ENCODE assay signal across 27 cellular contexts in the genomic region with DNA sequence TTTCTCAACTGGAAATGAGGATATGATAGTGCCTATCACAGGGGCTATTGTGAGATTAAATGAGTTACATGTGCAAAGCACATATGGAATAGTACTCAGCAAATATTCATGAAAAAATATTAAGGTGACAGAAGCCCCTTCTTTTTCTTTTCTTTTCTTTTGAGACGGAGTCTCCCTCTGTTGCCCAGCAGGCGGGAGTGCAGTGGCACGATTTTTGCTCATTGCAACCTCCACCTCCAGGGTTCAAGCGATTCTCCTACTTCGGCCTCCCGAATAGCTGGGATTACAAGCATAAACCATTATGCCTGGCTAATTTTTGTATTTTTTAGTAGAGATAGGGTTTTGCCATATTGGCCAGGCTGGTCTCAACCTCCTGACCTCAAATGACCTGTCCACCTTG.
DNase-seq lines count a peak whose midpoint lies in the region; ATAC-seq, FAIRE-seq and TF ChIP-seq lines count a peak whose summit lies in the region.
"Had no signal": no experiment of that assay in that cellular context is flagged by ENCODE, and none has a peak within 500 bp of the region (broad histone marks: within the 10 kb centered on the region; RNA-seq: fewer than 3 reads in every experiment).

No MANE protein-coding gene starts in this region.

- H3K23ac ChIP-seq in H1 (ENCODE audit: insufficient read length) = no peak overlapping the region

- TF ChIP-seq CTCF in cardiac muscle cell (IDR thresholded peaks at IDR 0.05; ENCODE audit: low read depth, low read length) (peak; percentile 21), right atrium auricular region (IDR thresholded peaks at IDR 0.05) (no peak), NB4 (IDR thresholded peaks at IDR 0.05; ENCODE audit: low read depth, low read length) (peak; percentile 40), H1 (IDR thresholded peaks at IDR 0.05; ENCODE audit: control extremely low read depth in 1 of 3, insufficient read depth in 1 of 3, low read depth in 1 of 3, low read length in 3 of 3) (peak in 1 of 3 experiments; percentile 15; a peak in 1 of 4 replicates), smooth muscle cell (IDR thresholded peaks at IDR 0.05; ENCODE audit: borderline replicate concordance, insufficient read depth, poor library complexity, severe bottlenecking) (peak; percentile 14)

- H4K91ac ChIP-seq in H1 (replicated peaks; ENCODE audit: insufficient read length, low read length) = no peak overlapping the region

- H3K18ac ChIP-seq in H1 (ENCODE audit: extremely low read depth, low read length) = no peak overlapping the region

- H2BK15ac ChIP-seq in H1 (ENCODE audit: low read length) = no peak overlapping the region

- H3K23me2 ChIP-seq in H1 (ENCODE audit: low read depth, low read length) = no peaks in the 10 kb centered on the region

- TF ChIP-seq EP300 in H1 (IDR thresholded peaks at IDR 0.05; ENCODE audit: borderline replicate concordance in 1 of 2, low read depth in 2 of 2, low read length in 2 of 2) = no peak

- peak; percentile 12 to 44; a peak in 2 of 4 replicates for TF ChIP-seq RAD21 in H1 (IDR thresholded peaks at IDR 0.05 in 1 of 2, conservative IDR thresholded peaks at IDR 0.05 in 1 of 2; ENCODE audit: low read depth in 2 of 2, low read length in 2 of 2)

- no peak for FAIRE-seq in H1 (lab: Jason Lieb, UNC)
- FAIRE-seq: astrocyte, HepG2 had no signal

- H2BK20ac ChIP-seq in H1 (ENCODE audit: low read length) = no peak overlapping the region

- H3K9me3 ChIP-seq in cardiac muscle cell (ENCODE audit: low read depth) = no peaks in the 10 kb centered on the region
- H3K9me3 ChIP-seq in right atrium auricular region = no peaks in the 10 kb centered on the region
- H3K9me3 ChIP-seq in H1 (ENCODE audit: insufficient read depth in 2 of 2, low read depth in 1 of 2, low read length in 1 of 2) = no peaks in the 10 kb centered on the region
- H3K9me3 ChIP-seq in smooth muscle cell (replicated peaks; ENCODE audit: low read depth) = no peaks in the 10 kb centered on the region
- H3K9me3 ChIP-seq: BLaER1, Caco-2, esophagus squamous epithelium, upper lobe of right lung had no signal

- CTCF ChIA-PET in H1 (lab: Charles Lee; ENCODE audit: partially characterized antibody) = interaction anchor here (0.7 to 2.1 kb wide), 8 partner anchors 10 to 951 kb away, joined by 3 to 6 read pairs (median 3); no protein-coding TSS in a partner anchor

- no peak overlapping the region for H2BK120ac ChIP-seq in H1 (replicated peaks; ENCODE audit: low read depth, low read length)

- no peaks in the 10 kb centered on the region for H3K27me3 ChIP-seq in cardiac muscle cell
- no peaks in the 10 kb centered on the region for H3K27me3 ChIP-seq in right atrium auricular region
- H3K27me3 ChIP-seq in H1 (replicated peaks in 1 of 4; ENCODE audit: control insufficient read depth in 3 of 4, extremely low read depth in 1 of 4, insufficient read depth in 3 of 4, low read length in 3 of 4) = no peaks in the 10 kb centered on the region
- H3K27me3 ChIP-seq in smooth muscle cell (ENCODE audit: low read depth) = no peaks in the 10 kb centered on the region
- H3K27me3 ChIP-seq: BLaER1, esophagus squamous epithelium, upper lobe of right lung had no signal

- H3K56ac ChIP-seq in H1 (replicated peaks; ENCODE audit: insufficient read length, low read depth, low read length) = no peak overlapping the region

- no peak overlapping the region for H3K14ac ChIP-seq in H1 (ENCODE audit: insufficient read length)

- POLR2A ChIA-PET in H1 (lab: Charles Lee; ENCODE audit: partially characterized antibody) = no interaction called here

- H3K4me1 ChIP-seq in cardiac muscle cell (ENCODE audit: low read depth) (no peaks in the 10 kb centered on the region), right atrium auricular region (peaks cover 0 to 6% of the 10 kb centered on the region in 2 donors), H1 (replicated peaks in 1 of 4; ENCODE audit: control insufficient read depth in 3 of 4, insufficient read depth in 4 of 4, low read length in 3 of 4) (peaks cover 0 to 7% (median 0%) of the 10 kb centered on the region in 4 experiments; a peak in 6 of 7 replicates), smooth muscle cell (ENCODE audit: low read depth) (peaks cover 7% of the 10 kb centered on the region)
- H3K4me1 ChIP-seq: Caco-2, parathyroid adenoma had no signal

- H3K79me1 ChIP-seq in H1 (ENCODE audit: low read depth, low read length) = no peaks in the 10 kb centered on the region

- WGBS in H1 (ENCODE audit: extremely low coverage in 1 of 2, insufficient coverage in 1 of 2, insufficient read length in 1 of 2, insufficient replicate concordance in 2 of 2, low coverage in 1 of 2, low lambda C conversion rate in 2 of 2, missing lambda C conversion rate in 1 of 2), 2 experiments = 84% methylated on average over 6 of the region's 6 CpGs; no CpG with 5 or more reads in 1 of the 2 experiments
- WGBS in smooth muscle cell (ENCODE audit: low lambda C conversion rate) = 95% methylated on average over 6 of the region's 6 CpGs

- no peak overlapping the region for H3K4ac ChIP-seq in H1 (replicated peaks; ENCODE audit: insufficient read length, low read depth, low read length)

- no peak overlapping the region for H3K9ac ChIP-seq in H1 (replicated peaks in 1 of 4; ENCODE audit: extremely low read depth in 1 of 4, low read depth in 3 of 4, low read length in 3 of 4)
- H3K9ac ChIP-seq in smooth muscle cell (ENCODE audit: low read depth) = no peak overlapping the region
- H3K9ac ChIP-seq: BLaER1, parathyroid adenoma had no signal

- no peak overlapping the region for H4K5ac ChIP-seq in H1 (ENCODE audit: insufficient read length, low read depth, low read length)

- ATAC-seq in HG03432 (IDR thresholded peaks at IDR 0.05; ENCODE audit: unreplicated experiment) = no peak
- ATAC-seq in GM19455 (IDR thresholded peaks at IDR 0.05; ENCODE audit: unreplicated experiment) = no peak
- ATAC-seq: activated CD8-positive, alpha-beta memory T cell treated with anti-CD3 and anti-CD28 coated beads, Interleukin-2, amount 10 ng/mL, durations not matched to agents 7 days and 5 days; effector memory CD8-positive, alpha-beta T cell; HepG2; sciatic nerve; T-helper 17 cell; upper lobe of right lung had no signal

- no peak overlapping the region for H2BK12ac ChIP-seq in H1 (ENCODE audit: low read depth, low read length)

- no peak overlapping the region for H4K8ac ChIP-seq in H1 (ENCODE audit: extremely low read depth, insufficient read depth, low read length)

- no peak overlapping the region for H2BK5ac ChIP-seq in H1 (ENCODE audit: low read depth, low read length)

- H4K20me1 ChIP-seq in H1 (replicated peaks in 1 of 2; ENCODE audit: control insufficient read depth in 1 of 2, insufficient read depth in 2 of 2, low read length in 2 of 2) (no peaks in the 10 kb centered on the region), smooth muscle cell (ENCODE audit: low read depth) (no peaks in the 10 kb centered on the region)
- H4K20me1 ChIP-seq: BLaER1 had no signal

- H3K27ac ChIP-seq in cardiac muscle cell (no peak overlapping the region), right atrium auricular region (no peak overlapping the region), H1 (ENCODE audit: low read depth, low read length) (no peak overlapping the region), smooth muscle cell (ENCODE audit: low read depth) (no peak overlapping the region)
- H3K27ac ChIP-seq: BLaER1, esophagus squamous epithelium, HL-60, parathyroid adenoma, upper lobe of right lung had no signal

- no peak overlapping the region for H2AFZ ChIP-seq in H1 (ENCODE audit: low read length)
- no peak overlapping the region for H2AFZ ChIP-seq in smooth muscle cell (ENCODE audit: low read depth)
- H2AFZ ChIP-seq: parathyroid adenoma had no signal

- DNase-seq in cardiac muscle cell (ENCODE audit: low read depth in 1 of 2, low spot score in 1 of 2) = no peak
- DNase-seq in right atrium auricular region (ENCODE audit: low spot score) = no peak
- DNase-seq in NB4 (ENCODE audit: low read depth) = peak; percentile 36
- DNase-seq in H1 (ENCODE audit: low read depth in 1 of 2, low spot score in 2 of 2) = no peak
- no peak for DNase-seq in smooth muscle cell (lab: John Stamatoyannopoulos, UW; ENCODE audit: unreplicated experiment)
- no peak for DNase-seq in NCI-H524 treated with DMSO at 0.1 percent for 48 hours (lab: John Stamatoyannopoulos, UW)
- DNase-seq: 8988T; activated CD4-positive, alpha-beta T cell treated with anti-CD3 and anti-CD28 coated beads, Interleukin-2, amount 10 ng/mL, durations not matched to agents 7 days and 5 days; activated CD8-positive, alpha-beta memory T cell treated with anti-CD3 and anti-CD28 coated beads, Interleukin-2, amount 10 ng/mL, durations not matched to agents 7 days and 5 days; activated naive CD8-positive, alpha-beta T cell treated with anti-CD3 and anti-CD28 coated beads for 36 hours; Caco-2; effector memory CD8-positive, alpha-beta T cell; EL; esophagus squamous epithelium; NCI-H1417 treated with DMSO at 0.1 percent for 48 hours; NCI-H510A; stimulated activated CD8-positive, alpha-beta memory T cell treated with anti-CD3 and anti-CD28 coated beads, Interleukin-4, amount 100 ng/mL, for 48 hours; T-helper 17 cell; upper lobe of right lung had no signal

- H3K4me3 ChIP-seq in cardiac muscle cell = no peak overlapping the region
- no peak overlapping the region for H3K4me3 ChIP-seq in right atrium auricular region
- H3K4me3 ChIP-seq in NB4 (ENCODE audit: low read depth, low read length) = no peak overlapping the region
- no peak overlapping the region for H3K4me3 ChIP-seq in H1 (ENCODE audit: extremely low read depth in 1 of 4, insufficient read depth in 2 of 4, low read depth in 3 of 4, low read length in 4 of 4)
- H3K4me3 ChIP-seq in smooth muscle cell = no peak overlapping the region
- H3K4me3 ChIP-seq: BLaER1, esophagus squamous epithelium, upper lobe of right lung had no signal

- no peaks in the 10 kb centered on the region for H3F3A ChIP-seq in smooth muscle cell (ENCODE audit: low read depth)

- H3K79me2 ChIP-seq in H1 (ENCODE audit: control insufficient read depth in 1 of 2, insufficient read depth in 2 of 2, low read length in 2 of 2) (no peaks in the 10 kb centered on the region), smooth muscle cell (ENCODE audit: low read depth) (no peaks in the 10 kb centered on the region)
- H3K79me2 ChIP-seq: parathyroid adenoma had no signal

- H2AK5ac ChIP-seq in H1 (ENCODE audit: low read depth, low read length) = no peak overlapping the region

- H3K36me3 ChIP-seq in cardiac muscle cell (no peaks in the 10 kb centered on the region), right atrium auricular region (no peaks in the 10 kb centered on the region), H1 (ENCODE audit: control insufficient read depth in 2 of 4, insufficient read depth in 4 of 4, low read length in 3 of 4) (no peaks in the 10 kb centered on the region), smooth muscle cell (ENCODE audit: low read depth) (no peaks in the 10 kb centered on the region)
- H3K36me3 ChIP-seq: BLaER1, esophagus squamous epithelium, upper lobe of right lung had no signal

- TF ChIP-seq POLR2A in NB4 (IDR thresholded peaks at IDR 0.05; ENCODE audit: extremely low read depth, insufficient read length) (no peak), H1 (IDR thresholded peaks at IDR 0.05; ENCODE audit: control extremely low read depth in 1 of 2, low read depth in 2 of 2, low read length in 2 of 2) (no peak)

- H3K4me2 ChIP-seq in H1 (ENCODE audit: insufficient read depth in 1 of 2, low read depth in 2 of 2, low read length in 2 of 2) (no peak overlapping the region), smooth muscle cell (no peak overlapping the region)
- H3K4me2 ChIP-seq: BLaER1 had no signal

Comparison
In these comparisons a context has a peak if more than half of its experiments do, and no peak if none do; other contexts are left out.
1. CTCF ChIP-seq: peak in cardiac muscle cell (single experiment), NB4 (single experiment) and smooth muscle cell (single experiment); none in right atrium auricular region (0 of 2).